In genomic region chr12:123269395-123269892, GRCh38 we compare ENCODE assay signal across 8 cellular contexts. TPM values are rescaled to one million over a fixed set of nuclear protein-coding genes. Genes with fewer than 3 reads are reported as not detected.
A peak's percentile ranks its signal among the peaks of the same experiment; 100 is the strongest.
DNase-seq lines count a peak whose midpoint lies in the region; ATAC-seq and TF ChIP-seq lines count a peak whose summit lies in the region.

No MANE protein-coding gene starts in this region.

- H2AFZ ChIP-seq in hepatocyte, result peak overlapping the region; percentile 9

- ATAC-seq in HG02970 (IDR thresholded peaks at IDR 0.05; ENCODE audit: low FRiP score, unreplicated experiment), result no peak
- no peak for ATAC-seq in GM18909 (IDR thresholded peaks at IDR 0.05; ENCODE audit: poor library complexity, unreplicated experiment)

- peak; percentile 39 for DNase-seq in activated T-cell treated with anti-CD3 and anti-CD28 coated beads for 48 hours (ENCODE audit: low read depth)
- no peak for DNase-seq in activated T-cell treated with anti-CD3 and anti-CD28 coated beads for 4 hours
- DNase-seq in RPMI7951 (ENCODE audit: low read depth), result peak; percentile 80
- peak; percentile 89 for DNase-seq in hepatocyte (ENCODE audit: low spot score)
- DNase-seq in posterior cingulate gyrus, result peak; percentile 75 to 97 (median 82)

- H3K27me3 ChIP-seq in hepatocyte, result no peaks in the 10 kb centered on the region

- H3K36me3 ChIP-seq in hepatocyte (replicated peaks; ENCODE audit: insufficient read depth, low read depth), result no peaks in the 10 kb centered on the region

- H3K9me3 Mint-ChIP-seq in brain, result peaks cover 0 to 2% (median 0%) of the 10 kb centered on the region in 5 experiments

- H4K20me1 ChIP-seq in hepatocyte (ENCODE audit: insufficient read depth, poor library complexity, severe bottlenecking), result peaks cover 25% of the 10 kb centered on the region

- 11% methylated on average over 23 of the region's 32 CpGs for WGBS in hepatocyte (ENCODE audit: low lambda C conversion rate, missing lambda C conversion rate)

- H3K4me1 Mint-ChIP-seq in brain, result peaks cover 54% of the 10 kb centered on the region

- H3K9me3 ChIP-seq in hepatocyte (ENCODE audit: low read depth), result no peaks in the 10 kb centered on the region

- peak overlapping the region; percentile 78 for H3K4me3 ChIP-seq in hepatocyte

- H3K4me1 ChIP-seq in hepatocyte (ENCODE audit: insufficient read depth), result peaks cover 16% of the 10 kb centered on the region

- H3K79me2 ChIP-seq in hepatocyte, result peaks cover 62% of the 10 kb centered on the region

- peaks cover 4% of the 10 kb centered on the region for H3K27me3 Mint-ChIP-seq in brain

- intact Hi-C loops in posterior cingulate gyrus (cut with DNase I), result loop anchor here (2.0 kb wide), 1 partner anchor 37 kb away; the partner anchor contains the start of genes MPHOSPH9 and MTRFR

- peak overlapping the region; percentile 91 to 96 (median 94) for H3K4me3 Mint-ChIP-seq in brain

- H3K27ac Mint-ChIP-seq in brain, result peak overlapping the region; percentile 98 to 100 (median 99)

- peaks cover 16% of the 10 kb centered on the region for H3K36me3 Mint-ChIP-seq in brain

- H3K4me2 ChIP-seq in hepatocyte, result peak overlapping the region; percentile 98

- H3K27ac ChIP-seq in hepatocyte, result peak overlapping the region; percentile 96

- H3K9me2 ChIP-seq in hepatocyte (replicated peaks; ENCODE audit: insufficient read depth), result no peaks in the 10 kb centered on the region

- TF ChIP-seq CTCF in brain (conservative IDR thresholded peaks at IDR 0.05) (peak; percentile 41 to 53), hepatocyte (IDR thresholded peaks at IDR 0.05; ENCODE audit: poor library complexity) (peak; percentile 33)

RNA-seq across cellular contexts. Expression of gene CDK2AP1, which starts 2.2 kb away (rescaled TPM):
- 290 and 349 TPM in 2 replicates for total RNA-seq in RPMI7951 (2014; rRNA removed; shearing (Covaris generic))
- polyA plus RNA-seq in brain (ENCODE audit: insufficient read depth, low read depth, low replicate concordance), result 242 TPM
- 140 and 153 TPM in 2 replicates for total RNA-seq in hepatocyte
- 160 and 187 TPM in 2 replicates for polyA plus RNA-seq in hepatocyte

RNA-seq across cellular contexts. Expression of gene MTRFR, which starts 36.2 kb away (rescaled TPM):
- 14.1 and 14.4 TPM in 2 replicates for total RNA-seq in RPMI7951 (2014; rRNA removed; shearing (Covaris generic))
- polyA plus RNA-seq in brain (ENCODE audit: insufficient read depth, low read depth, low replicate concordance) (23.5 TPM), hepatocyte (13.3 and 20.9 TPM in 2 replicates)
- 8.7 and 13.8 TPM in 2 replicates for total RNA-seq in hepatocyte

RNA-seq across cellular contexts. Expression of gene MPHOSPH9, which starts 36.5 kb away (rescaled TPM):
- total RNA-seq in RPMI7951 (2014; rRNA removed; shearing (Covaris generic)), result 62.4 and 66.7 TPM in 2 replicates
- 3.7 TPM for polyA plus RNA-seq in brain (ENCODE audit: insufficient read depth, low read depth, low replicate concordance)
- 42.7 and 44.3 TPM in 2 replicates for total RNA-seq in hepatocyte
- polyA plus RNA-seq in hepatocyte, result 5.8 and 13.1 TPM in 2 replicates
